Comparison of ENCODE assay signal across 1 cellular context in genomic region chr10:71782917-71783490, GRCh38.
TF ChIP-seq lines count a peak whose summit lies in the region.

No MANE protein-coding gene starts in this region.

TF ChIP-seq in IMR-90, 13 proteins besides CTCF, POLR2A, EP300 and RAD21 (continued from another document):
- TF ChIP-seq ELK1 (IDR thresholded peaks at IDR 0.05; ENCODE audit: borderline replicate concordance, low read depth, low read length) (no peak), RCOR1 (IDR thresholded peaks at IDR 0.05; ENCODE audit: insufficient replicate concordance, low read length) (no peak), MXI1 (IDR thresholded peaks at IDR 0.05; ENCODE audit: borderline replicate concordance, low read depth, low read length) (no peak), CHD1 (IDR thresholded peaks at IDR 0.05; ENCODE audit: low read depth, low read length) (no peak), FOS (IDR thresholded peaks at IDR 0.05; ENCODE audit: low read depth, low read length) (no peak), CEBPB (IDR thresholded peaks at IDR 0.05; ENCODE audit: low read depth, low read length) (no peak), BHLHE40 (IDR thresholded peaks at IDR 0.05; ENCODE audit: low read depth, low read length) (no peak)
